12 cellular contexts compared by ENCODE assay signal in genomic region chr4:82753725-82754410, GRCh38. TPM values are rescaled to one million over a fixed set of nuclear protein-coding genes. Genes with fewer than 3 reads are reported as not detected.
A peak's percentile ranks its signal among the peaks of the same experiment; 100 is the strongest.
DNase-seq lines count a peak whose midpoint lies in the region; ATAC-seq, FAIRE-seq and TF ChIP-seq lines count a peak whose summit lies in the region.
"Had no signal": no experiment of that assay in that cellular context is flagged by ENCODE, and none has a peak within 500 bp of the region (broad histone marks: within the 10 kb centered on the region; RNA-seq: fewer than 3 reads in every experiment).

No MANE protein-coding gene starts in this region.

- peaks cover 1% of the 10 kb centered on the region for H3K36me3 Mint-ChIP-seq in type B pancreatic cell
- H3K36me3 Mint-ChIP-seq in activated T-cell treated with anti-CD3 and anti-CD28 coated beads, Interleukin-2, amount 50 U/mL, for 24 hours (ENCODE audit: low read depth): no peaks in the 10 kb centered on the region
- H3K36me3 Mint-ChIP-seq: activated naive CD4-positive, alpha-beta T cell treated with anti-CD3 and anti-CD28 coated beads, Interleukin-2, amount 50 U/mL, for 24 hours had no signal

- H3K79me2 ChIP-seq in endothelial cell of umbilical vein (ENCODE audit: control insufficient read depth, insufficient read depth, low read length): no peaks in the 10 kb centered on the region

- no peak for TF ChIP-seq POLR2A in endothelial cell of umbilical vein (IDR thresholded peaks at IDR 0.05; ENCODE audit: low read depth, low read length)

- H3K9ac ChIP-seq in endothelial cell of umbilical vein (replicated peaks; ENCODE audit: extremely low read depth, insufficient read depth, low read length): no peak overlapping the region

- no peaks in the 10 kb centered on the region for H3K27me3 Mint-ChIP-seq in type B pancreatic cell
- H3K27me3 Mint-ChIP-seq in activated T-cell treated with anti-CD3 and anti-CD28 coated beads, Interleukin-2, amount 50 U/mL, for 24 hours: no peaks in the 10 kb centered on the region

- H3K27me3 ChIP-seq in endothelial cell of umbilical vein (ENCODE audit: control insufficient read depth in 2 of 2, insufficient read depth in 2 of 2, low read length in 2 of 2): no peaks in the 10 kb centered on the region
- H3K27me3 ChIP-seq: uterus had no signal

- H2AFZ ChIP-seq in endothelial cell of umbilical vein (ENCODE audit: low read depth, low read length): no peak overlapping the region

- no peaks in the 10 kb centered on the region for H3K4me1 ChIP-seq in endothelial cell of umbilical vein (ENCODE audit: control insufficient read depth, extremely low read depth, insufficient read depth, low read length)
- H3K4me1 ChIP-seq in mesodermal cell (ENCODE audit: control insufficient read depth, insufficient read depth, low read length, poor library complexity, severe bottlenecking): peaks cover 10% of the 10 kb centered on the region

- H3K36me3 ChIP-seq in endothelial cell of umbilical vein (ENCODE audit: control insufficient read depth in 2 of 2, extremely low read depth in 1 of 2, insufficient read depth in 2 of 2, low read length in 2 of 2): no peaks in the 10 kb centered on the region
- no peaks in the 10 kb centered on the region for H3K36me3 ChIP-seq in mesodermal cell (ENCODE audit: control insufficient read depth, insufficient read depth, low read length)
- H3K36me3 ChIP-seq: uterus had no signal

- TF ChIP-seq CTCF in RWPE1 (conservative IDR thresholded peaks at IDR 0.05; ENCODE audit: low read depth): no peak
- TF ChIP-seq CTCF in endothelial cell of umbilical vein (IDR thresholded peaks at IDR 0.05; ENCODE audit: extremely low read depth in 1 of 2, insufficient read depth in 1 of 2, low read depth in 1 of 2, low read length in 2 of 2): no peak
- TF ChIP-seq CTCF in type B pancreatic cell (conservative IDR thresholded peaks at IDR 0.05): no peak

- WGBS in mesodermal cell (ENCODE audit: insufficient coverage in 2 of 2), 2 experiments: 69 to 83% methylated on average over 5 to 8 of the region's 8 CpGs

- H3K9me1 ChIP-seq in endothelial cell of umbilical vein (replicated peaks; ENCODE audit: control insufficient read depth, extremely low read depth, insufficient read depth, low read length): no peaks in the 10 kb centered on the region

- H4K20me1 ChIP-seq in endothelial cell of umbilical vein (replicated peaks; ENCODE audit: control insufficient read depth, extremely low read depth, insufficient read depth, low read length): peaks cover 2% of the 10 kb centered on the region

- peaks cover 37% of the 10 kb centered on the region for H3K4me1 Mint-ChIP-seq in type B pancreatic cell (ENCODE audit: unreplicated experiment)
- H3K4me1 Mint-ChIP-seq in activated T-cell treated with anti-CD3 and anti-CD28 coated beads, Interleukin-2, amount 50 U/mL, for 24 hours (ENCODE audit: low read depth): no peaks in the 10 kb centered on the region
- H3K4me1 Mint-ChIP-seq: activated CD4-positive, alpha-beta memory T cell treated with anti-CD3 and anti-CD28 coated beads, Interleukin-2, amount 10 ng/mL, durations not matched to agents 7 days and 5 days; activated naive CD4-positive, alpha-beta T cell treated with anti-CD3 and anti-CD28 coated beads, Interleukin-2, amount 50 U/mL, for 24 hours had no signal

- no peak overlapping the region for H3K4me2 ChIP-seq in endothelial cell of umbilical vein (ENCODE audit: insufficient read depth, low read length)

- CTCF ChIA-PET in RWPE1 (lab: Yijun Ruan, JAX): no interaction called here
- CTCF ChIA-PET in endothelial cell of umbilical vein (lab: Charles Lee): interaction anchor here (1.1 to 2.5 kb wide), 4 partner anchors 12 to 32 kb away, joined by 3 to 16 read pairs (median 6); no protein-coding TSS in a partner anchor

- peak overlapping the region; percentile 80 for H3K27ac Mint-ChIP-seq in type B pancreatic cell
- no peak overlapping the region for H3K27ac Mint-ChIP-seq in activated T-cell treated with anti-CD3 and anti-CD28 coated beads, Interleukin-2, amount 50 U/mL, for 24 hours
- H3K27ac Mint-ChIP-seq: activated CD4-positive, alpha-beta memory T cell treated with anti-CD3 and anti-CD28 coated beads, Interleukin-2, amount 10 ng/mL, durations not matched to agents 7 days and 5 days; activated naive CD4-positive, alpha-beta T cell treated with anti-CD3 and anti-CD28 coated beads, Interleukin-2, amount 50 U/mL, for 24 hours had no signal

- no peak overlapping the region for H3K27ac ChIP-seq in RWPE1
- H3K27ac ChIP-seq in endothelial cell of umbilical vein (ENCODE audit: insufficient read depth, low read depth, low read length): no peak overlapping the region
- H3K27ac ChIP-seq in mesodermal cell (ENCODE audit: low read depth, low read length, severe bottlenecking): peak overlapping the region; percentile 57

- no peak for FAIRE-seq in endothelial cell of umbilical vein (lab: Jason Lieb, UNC)
- FAIRE-seq: D721Med had no signal

- peak overlapping the region; percentile 39 for H3K4me3 Mint-ChIP-seq in type B pancreatic cell
- H3K4me3 Mint-ChIP-seq in activated T-cell treated with anti-CD3 and anti-CD28 coated beads, Interleukin-2, amount 50 U/mL, for 24 hours: no peak overlapping the region
- H3K4me3 Mint-ChIP-seq: activated CD4-positive, alpha-beta memory T cell treated with anti-CD3 and anti-CD28 coated beads, Interleukin-2, amount 10 ng/mL, durations not matched to agents 7 days and 5 days; activated naive CD4-positive, alpha-beta T cell treated with anti-CD3 and anti-CD28 coated beads, Interleukin-2, amount 50 U/mL, for 24 hours had no signal

- POLR2A ChIA-PET in RWPE1 (lab: Yijun Ruan, JAX; ENCODE audit: low non-redundant PET) (no interaction called here), endothelial cell of umbilical vein (lab: Charles Lee) (no interaction called here)

- no peak for ATAC-seq in HG03571 (IDR thresholded peaks at IDR 0.05; ENCODE audit: unreplicated experiment)

- no peaks in the 10 kb centered on the region for H3K9me3 Mint-ChIP-seq in type B pancreatic cell
- no peaks in the 10 kb centered on the region for H3K9me3 Mint-ChIP-seq in activated T-cell treated with anti-CD3 and anti-CD28 coated beads, Interleukin-2, amount 50 U/mL, for 24 hours
- H3K9me3 Mint-ChIP-seq: activated CD4-positive, alpha-beta memory T cell treated with anti-CD3 and anti-CD28 coated beads, Interleukin-2, amount 10 ng/mL, durations not matched to agents 7 days and 5 days; activated naive CD4-positive, alpha-beta T cell treated with anti-CD3 and anti-CD28 coated beads, Interleukin-2, amount 50 U/mL, for 24 hours had no signal

- H3K9me3 ChIP-seq in endothelial cell of umbilical vein (replicated peaks; ENCODE audit: control insufficient read depth, insufficient read depth, low read length) (no peaks in the 10 kb centered on the region), mesodermal cell (ENCODE audit: control insufficient read depth, low read length) (no peaks in the 10 kb centered on the region)
- H3K9me3 ChIP-seq: uterus had no signal

- H3K4me3 ChIP-seq in endothelial cell of umbilical vein (replicated peaks in 1 of 3; ENCODE audit: insufficient read depth in 1 of 3, low read depth in 1 of 3, low read length in 3 of 3) (no peak overlapping the region), mesodermal cell (ENCODE audit: extremely low read depth, insufficient read depth, low read length, poor library complexity, severe bottlenecking) (no peak overlapping the region)
- H3K4me3 ChIP-seq: uterus had no signal

- dilution Hi-C loops in endothelial cell of umbilical vein (cut with MboI; ENCODE audit: extremely low pct_ligation_motif_present, low sequenced_read_pairs): no loop called here

- intact Hi-C loops in endothelial cell of umbilical vein (cut with micrococcal nuclease): no loop called here

- no TSS peak for BruUV-seq in endothelial cell of umbilical vein (replicated peaks; lab: Mats Ljungman, UMichigan)

- DNase-seq in RWPE1 (ENCODE audit: low spot score) (peak; percentile 11), endothelial cell of umbilical vein (ENCODE audit: low read depth, low spot score) (peak; percentile 26), type B pancreatic cell (ENCODE audit: extremely low spot score, unreplicated experiment) (no peak), NCI-H2029 treated with DMSO at 0.1 percent for 48 hours (lab: John Stamatoyannopoulos, UW) (no peak)
- no peak for DNase-seq in activated T-cell treated with anti-CD3 and anti-CD28 coated beads, Interleukin-2, amount 50 U/mL, for 24 hours
- DNase-seq: activated CD4-positive, alpha-beta memory T cell treated with anti-CD3 and anti-CD28 coated beads, Interleukin-2, amount 10 ng/mL, durations not matched to agents 7 days and 5 days; T-helper 1 cell; uterus had no signal

TF ChIP-seq in endothelial cell of umbilical vein, 7 proteins besides CTCF, POLR2A, EP300 and RAD21:
- TF ChIP-seq FOS (IDR thresholded peaks at IDR 0.05; ENCODE audit: borderline replicate concordance, insufficient read depth, low read length) (no peak), MAX (IDR thresholded peaks at IDR 0.05; ENCODE audit: insufficient read depth, insufficient read length) (no peak), JUN (IDR thresholded peaks at IDR 0.05; ENCODE audit: borderline replicate concordance, insufficient read depth, insufficient read length, low read depth) (no peak), GATA2 (IDR thresholded peaks at IDR 0.05; ENCODE audit: insufficient read depth, insufficient read length, low read depth, low read length) (no peak), EZH2 (IDR thresholded peaks at IDR 0.05; ENCODE audit: borderline replicate concordance, low read depth, low read length, severe bottlenecking) (no peak), MYC (IDR thresholded peaks at IDR 0.05; ENCODE audit: low read depth, low read length) (no peak), POLR2AphosphoS5 (IDR thresholded peaks at IDR 0.05; ENCODE audit: insufficient read depth, low read depth, low read length) (no peak)

RNA-seq across cellular contexts. Expression of gene SCD5, which starts 44.7 kb away (rescaled TPM):
- total RNA-seq in endothelial cell of umbilical vein: 35.8 and 38.4 TPM in 2 replicates
- 35.2 and 38.5 TPM in 2 replicates for polyA plus RNA-seq in endothelial cell of umbilical vein
- polyA plus RNA-seq in endothelial cell of umbilical vein (2011; cell fraction: cytosol; rRNA removed): 26.9 and 29.5 TPM in 2 replicates
- polyA plus RNA-seq in endothelial cell of umbilical vein (2011; cell fraction: nucleus; rRNA removed): 14.3 and 15.8 TPM in 2 replicates
- 20.0 and 22.7 TPM in 2 replicates for polyA plus RNA-seq in endothelial cell of umbilical vein (2012)
- 38.5 and 42.8 TPM in 2 replicates for polyA minus RNA-seq in endothelial cell of umbilical vein
- 1.4 TPM for polyA minus RNA-seq in endothelial cell of umbilical vein (2011; cell fraction: cytosol; rRNA and poly(A)+ RNA removed)
- 24.9 and 28.3 TPM in 2 replicates for polyA minus RNA-seq in endothelial cell of umbilical vein (2011; cell fraction: nucleus; rRNA and poly(A)+ RNA removed)
- polyA plus RNA-seq in mesodermal cell (2013, experiment 1 of 2): 7.5 TPM
- polyA plus RNA-seq in mesodermal cell (2013, experiment 2 of 2): 6.6 TPM
- 22.5 and 36.6 TPM in 2 replicates for total RNA-seq in type B pancreatic cell (ENCODE audit: low replicate concordance)

Comparison
In these comparisons a context has a peak if more than half of its experiments do, and no peak if none do; other contexts are left out.
1. DNase-seq: peak in RWPE1 (single experiment) and endothelial cell of umbilical vein (single experiment); none in type B pancreatic cell (single experiment), NCI-H2029 treated with DMSO at 0.1 percent for 48 hours (single experiment) and activated T-cell treated with anti-CD3 and anti-CD28 coated beads, Interleukin-2, amount 50 U/mL, for 24 hours (single experiment).